8 cellular contexts compared by ENCODE assay signal in genomic region chr16:46688101-46688656, GRCh38. TPM values are rescaled to one million over a fixed set of nuclear protein-coding genes. Genes with fewer than 3 reads are reported as not detected.
A peak's percentile ranks its signal among the peaks of the same experiment; 100 is the strongest.
DNase-seq lines count a peak whose midpoint lies in the region; ATAC-seq and TF ChIP-seq lines count a peak whose summit lies in the region.

No MANE protein-coding gene starts in this region.

- H3K27ac ChIP-seq in coronary artery (peak overlapping the region; percentile 73 to 96), mesodermal cell (ENCODE audit: low read depth, low read length, severe bottlenecking) (peak overlapping the region; percentile 97)

- no peaks in the 10 kb centered on the region for H3K36me3 Mint-ChIP-seq in chondrocyte (ENCODE audit: low read depth)

- H3K4me3 ChIP-seq in AG09309 (ENCODE audit: control insufficient read depth, low read depth, low read length) (peak overlapping the region; percentile 92), coronary artery (peak overlapping the region; percentile 98), mesodermal cell (ENCODE audit: extremely low read depth, insufficient read depth, low read length, poor library complexity, severe bottlenecking) (peak overlapping the region; percentile 93)

- TF ChIP-seq CTCF in AG09309 (IDR thresholded peaks at IDR 0.05; ENCODE audit: control insufficient read depth, insufficient read depth, low read depth, low read length, missing control alignments) (no peak), coronary artery (IDR thresholded peaks at IDR 0.05) (no peak), chondrocyte (IDR thresholded peaks at IDR 0.05) (no peak)

- H3K27ac Mint-ChIP-seq in chondrocyte (ENCODE audit: unreplicated experiment), result no peak overlapping the region

- H3K4me1 ChIP-seq in mesodermal cell (ENCODE audit: control insufficient read depth, insufficient read depth, low read length, poor library complexity, severe bottlenecking), result peaks cover 24% of the 10 kb centered on the region

- DNase-seq in AG09309 (ENCODE audit: low read depth), result no peak
- DNase-seq in KG1 (lab: John Stamatoyannopoulos, UW), result peak; percentile 70
- no peak for DNase-seq in coronary artery (ENCODE audit: low spot score)
- no peak for DNase-seq in chondrocyte (ENCODE audit: low spot score)
- no peak for DNase-seq in hepatic stellate cell (ENCODE audit: low spot score)

- peaks cover 23% of the 10 kb centered on the region for H3K36me3 ChIP-seq in mesodermal cell (ENCODE audit: control insufficient read depth, insufficient read depth, low read length)

- no peaks in the 10 kb centered on the region for H3K9me3 Mint-ChIP-seq in chondrocyte (ENCODE audit: low read depth)

- ATAC-seq in GM19397 (IDR thresholded peaks at IDR 0.05; ENCODE audit: unreplicated experiment) (no peak), GM19023 (IDR thresholded peaks at IDR 0.05; ENCODE audit: unreplicated experiment) (no peak)

- H3K4me3 Mint-ChIP-seq in chondrocyte (ENCODE audit: unreplicated experiment), result no peak overlapping the region

- no peaks in the 10 kb centered on the region for H3K9me3 ChIP-seq in mesodermal cell (ENCODE audit: control insufficient read depth, low read length)

- WGBS in mesodermal cell (ENCODE audit: insufficient coverage in 2 of 2), 2 experiments, result 1% methylated on average over 13 of the region's 15 CpGs

- no peaks in the 10 kb centered on the region for H3K27me3 Mint-ChIP-seq in chondrocyte (ENCODE audit: low read depth)

- peaks cover 36% of the 10 kb centered on the region for H3K4me1 Mint-ChIP-seq in chondrocyte (ENCODE audit: low read depth)

RNA-seq across cellular contexts. Expression of gene VPS35, which starts 0.8 kb away (rescaled TPM):
- polyA plus RNA-seq in mesodermal cell (2013, experiment 1 of 2), result 71.6 TPM
- 71.9 TPM for polyA plus RNA-seq in mesodermal cell (2013, experiment 2 of 2)
- total RNA-seq in chondrocyte, result 105 to 115 TPM (median 112 TPM) in 3 replicates

RNA-seq across cellular contexts. Expression of gene ORC6, which starts 1.3 kb away (rescaled TPM):
- 40.0 TPM for polyA plus RNA-seq in mesodermal cell (2013, experiment 1 of 2)
- polyA plus RNA-seq in mesodermal cell (2013, experiment 2 of 2), result 44.3 TPM
- 6.3 to 12.4 TPM (median 6.7 TPM) in 3 replicates for total RNA-seq in chondrocyte

RNA-seq across cellular contexts. Expression of gene MYLK3, which starts 60.0 kb away (rescaled TPM):
- polyA plus RNA-seq in mesodermal cell (2013, experiment 1 of 2), result 4.3 TPM
- 5.3 TPM for polyA plus RNA-seq in mesodermal cell (2013, experiment 2 of 2)
- 0.05 to 0.65 TPM (median 0.32 TPM) in 3 replicates for total RNA-seq in chondrocyte
